ENCODE assay signal across 7 cellular contexts in genomic region chr2:127408004-127408806, GRCh38.
DNase-seq lines count a peak whose midpoint lies in the region; ATAC-seq and TF ChIP-seq lines count a peak whose summit lies in the region.

No MANE protein-coding gene starts in this region.

- DNase-seq in NCI-H2171 (lab: John Stamatoyannopoulos, UW): peak; percentile 96
- DNase-seq in activated CD4-positive, CD25-positive, alpha-beta regulatory T cell (lab: John Stamatoyannopoulos, UW): peak; percentile 76 to 88 (median 84)
- DNase-seq in cardiac fibroblast (ENCODE audit: low read depth in 2 of 2): peak; percentile 85 to 94
- peak; percentile 85 for DNase-seq in iris pigment epithelial cell (ENCODE audit: low read depth)
- DNase-seq in smooth muscle cell of the brain vasculature (ENCODE audit: low read depth, low spot score): peak; percentile 75

- TF ChIP-seq CTCF in cardiac fibroblast (IDR thresholded peaks at IDR 0.05; ENCODE audit: low read depth, low read length): no peak

- H3K4me3 ChIP-seq in cardiac fibroblast (replicated peaks in 1 of 2; ENCODE audit: low read depth in 2 of 2, low read length in 2 of 2): peak overlapping the region; percentile 36 to 44

- ATAC-seq in GM18498 (IDR thresholded peaks at IDR 0.05; ENCODE audit: unreplicated experiment) (peak; percentile 80), HG03025 (IDR thresholded peaks at IDR 0.05; ENCODE audit: low FRiP score, unreplicated experiment) (peak; percentile 51)

Comparison
In these comparisons a context has a peak if more than half of its experiments do, and no peak if none do; other contexts are left out.
1. Peak in every context shown above with its lines: DNase-seq, ATAC-seq and H3K4me3 ChIP-seq.